In genomic region chr7:115359919-115360318, GRCh38 we compare ENCODE assay signal across 15 cellular contexts.
DNase-seq lines count a peak whose midpoint lies in the region; ATAC-seq, FAIRE-seq and TF ChIP-seq lines count a peak whose summit lies in the region.
"Had no signal": no experiment of that assay in that cellular context is flagged by ENCODE, and none has a peak within 500 bp of the region (broad histone marks: within the 10 kb centered on the region; RNA-seq: fewer than 3 reads in every experiment).

No MANE protein-coding gene starts in this region.

- H3K9me3 ChIP-seq in smooth muscle cell (replicated peaks; ENCODE audit: low read depth) = no peaks in the 10 kb centered on the region
- H3K9me3 ChIP-seq: MG63 had no signal

- no peak overlapping the region for H3K4me2 ChIP-seq in smooth muscle cell
- H3K4me2 ChIP-seq: KMS-11 had no signal

- ATAC-seq in GM19395 (IDR thresholded peaks at IDR 0.05; ENCODE audit: unreplicated experiment) (peak; percentile 9), HG03439 (IDR thresholded peaks at IDR 0.05; ENCODE audit: unreplicated experiment) (peak; percentile 21), GM21619 (IDR thresholded peaks at IDR 0.05; ENCODE audit: unreplicated experiment) (no peak), GM18909 (IDR thresholded peaks at IDR 0.05; ENCODE audit: poor library complexity, unreplicated experiment) (no peak)
- ATAC-seq: CD8-positive, alpha-beta T cell had no signal

- TF ChIP-seq CTCF in bronchial epithelial cell (IDR thresholded peaks at IDR 0.05; ENCODE audit: insufficient read depth, low read length, severe bottlenecking) = no peak
- TF ChIP-seq CTCF in smooth muscle cell (IDR thresholded peaks at IDR 0.05; ENCODE audit: borderline replicate concordance, insufficient read depth, poor library complexity, severe bottlenecking) = no peak

- H4K20me1 ChIP-seq in smooth muscle cell (ENCODE audit: low read depth) = no peaks in the 10 kb centered on the region

- no peaks in the 10 kb centered on the region for H3K4me1 ChIP-seq in smooth muscle cell (ENCODE audit: low read depth)

- H3F3A ChIP-seq in smooth muscle cell (ENCODE audit: low read depth) = no peaks in the 10 kb centered on the region

- peak overlapping the region; percentile 41 for H2AFZ ChIP-seq in smooth muscle cell (ENCODE audit: low read depth)

- no peak overlapping the region for H3K27ac ChIP-seq in smooth muscle cell (ENCODE audit: low read depth)
- H3K27ac ChIP-seq: KMS-11 had no signal

- H3K4me3 ChIP-seq in bronchial epithelial cell (ENCODE audit: low read depth, low read length) = no peak overlapping the region
- no peak overlapping the region for H3K4me3 ChIP-seq in smooth muscle cell
- H3K4me3 ChIP-seq: MG63 had no signal

- H3K79me2 ChIP-seq in smooth muscle cell (ENCODE audit: low read depth) = no peaks in the 10 kb centered on the region

- FAIRE-seq in bronchial epithelial cell (lab: Jason Lieb, UNC) = no peak
- FAIRE-seq: D721Med had no signal

- no peaks in the 10 kb centered on the region for H3K36me3 ChIP-seq in bronchial epithelial cell (ENCODE audit: control insufficient read depth, insufficient read depth, low read length)
- no peaks in the 10 kb centered on the region for H3K36me3 ChIP-seq in smooth muscle cell (ENCODE audit: low read depth)
- H3K36me3 ChIP-seq: MG63 had no signal

- no peak overlapping the region for H3K9ac ChIP-seq in smooth muscle cell (ENCODE audit: low read depth)
- H3K9ac ChIP-seq: KMS-11 had no signal

- DNase-seq in bronchial epithelial cell (ENCODE audit: low read depth) (peak; percentile 33), smooth muscle cell (lab: John Stamatoyannopoulos, UW; ENCODE audit: unreplicated experiment) (no peak), midbrain (lab: John Stamatoyannopoulos, UW) (no peak)
- DNase-seq: CD8-positive, alpha-beta T cell; MG63; NCI-H1092 treated with DMSO at 0.1 percent for 48 hours; NCI-H1694; NCI-H446 treated with DMSO at 0.1 percent for 48 hours; SIG-M5 had no signal

- H3K27me3 ChIP-seq in bronchial epithelial cell (ENCODE audit: control insufficient read depth, insufficient read depth, low read length) = no peaks in the 10 kb centered on the region
- H3K27me3 ChIP-seq in smooth muscle cell (ENCODE audit: low read depth) = no peaks in the 10 kb centered on the region
- H3K27me3 ChIP-seq: MG63 had no signal

- 97% methylated on average over 1 of the region's 1 CpG for WGBS in smooth muscle cell (ENCODE audit: low lambda C conversion rate)

Comparison
In these comparisons a context has a peak if more than half of its experiments do, and no peak if none do; other contexts are left out.
1. ATAC-seq: peak in GM19395 (single experiment) and HG03439 (single experiment); none in GM21619 (single experiment) and GM18909 (single experiment).